ENCODE assay signal across 1 cellular context in genomic region chr3:171788546-171789351, GRCh38.
A peak's percentile ranks its signal among the peaks of the same experiment; 100 is the strongest.
TF ChIP-seq lines count a peak whose summit lies in the region.

No MANE protein-coding gene starts in this region.

TF ChIP-seq in HepG2, 621 proteins besides CTCF, POLR2A, EP300 and RAD21:
- TF ChIP-seq HMGXB4 (CRISPR knock-in tag; IDR thresholded peaks at IDR 0.05; ENCODE audit: borderline replicate concordance in 1 of 2, low read depth in 1 of 2) = no peak
- TF ChIP-seq SNAPC4 (CRISPR knock-in tag; IDR thresholded peaks at IDR 0.05) = no peak
- peak; percentile 28; the same call in 1 of the 2 replicates for TF ChIP-seq ISL2 (CRISPR knock-in tag; IDR thresholded peaks at IDR 0.05)
- TF ChIP-seq MBD4 (IDR thresholded peaks at IDR 0.05; ENCODE audit: borderline replicate concordance, low read length) = 0 out of 2 replicates have a peak, but pooled peaks have one; percentile 14
- peak; percentile 96 for TF ChIP-seq ZNF644 (CRISPR knock-in tag; IDR thresholded peaks at IDR 0.05; ENCODE audit: low read depth)
- TF ChIP-seq RXRA (CRISPR knock-in tag; IDR thresholded peaks at IDR 0.05) = no peak; the same call in 1 of the 2 replicates
- TF ChIP-seq, protein P1, sequence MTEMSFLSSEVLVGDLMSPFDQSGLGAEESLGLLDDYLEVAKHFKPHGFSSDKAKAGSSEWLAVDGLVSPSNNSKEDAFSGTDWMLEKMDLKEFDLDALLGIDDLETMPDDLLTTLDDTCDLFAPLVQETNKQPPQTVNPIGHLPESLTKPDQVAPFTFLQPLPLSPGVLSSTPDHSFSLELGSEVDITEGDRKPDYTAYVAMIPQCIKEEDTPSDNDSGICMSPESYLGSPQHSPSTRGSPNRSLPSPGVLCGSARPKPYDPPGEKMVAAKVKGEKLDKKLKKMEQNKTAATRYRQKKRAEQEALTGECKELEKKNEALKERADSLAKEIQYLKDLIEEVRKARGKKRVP (CRISPR knock-in tag; IDR thresholded peaks at IDR 0.05) = 0 out of 4 replicates have a peak, but pooled peaks of 1 of the 2 experiments have one; percentile 13
- TF ChIP-seq ZNF7 (CRISPR knock-in tag; IDR thresholded peaks at IDR 0.05) = peak; percentile 75
- peak; percentile 49; the same call in 1 of the 2 replicates for TF ChIP-seq EHMT2 (IDR thresholded peaks at IDR 0.05; ENCODE audit: borderline replicate concordance, low read depth, low read length)
- no peak for TF ChIP-seq GZF1 (CRISPR knock-in tag; IDR thresholded peaks at IDR 0.05)
- TF ChIP-seq SALL1 (CRISPR knock-in tag; IDR thresholded peaks at IDR 0.05) = 0 out of 2 replicates have a peak, but pooled peaks have one; percentile 11
- peak; percentile 8; the same call in 1 of the 2 replicates for TF ChIP-seq FOXA3 (CRISPR knock-in tag; IDR thresholded peaks at IDR 0.05)
- peak; percentile 49 for TF ChIP-seq CEBPG (CRISPR knock-in tag; IDR thresholded peaks at IDR 0.05)
- peak; percentile 70 for TF ChIP-seq BCL6 (CRISPR knock-in tag; IDR thresholded peaks at IDR 0.05)
- no peak for TF ChIP-seq STAT6 (CRISPR knock-in tag; IDR thresholded peaks at IDR 0.05; ENCODE audit: borderline replicate concordance)
- TF ChIP-seq XRCC5 (optimal IDR thresholded peaks at IDR 0.05; ENCODE audit: low read length) = peak; percentile 41
- peak; percentile 47; the same call in 1 of the 2 replicates for TF ChIP-seq ZMYM2 (CRISPR knock-in tag; IDR thresholded peaks at IDR 0.05)
- TF ChIP-seq, protein P2, sequence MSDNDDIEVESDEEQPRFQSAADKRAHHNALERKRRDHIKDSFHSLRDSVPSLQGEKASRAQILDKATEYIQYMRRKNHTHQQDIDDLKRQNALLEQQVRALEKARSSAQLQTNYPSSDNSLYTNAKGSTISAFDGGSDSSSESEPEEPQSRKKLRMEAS (IDR thresholded peaks at IDR 0.05) = peak; percentile 20; the same call in 1 of the 2 replicates
- peak; percentile 56 for TF ChIP-seq RBM22 (optimal IDR thresholded peaks at IDR 0.05; ENCODE audit: low read length)
- TF ChIP-seq SSRP1 (CRISPR knock-in tag; IDR thresholded peaks at IDR 0.05) = 0 out of 2 replicates have a peak, but pooled peaks have one; percentile 56
- peak; percentile 38; the same call in 1 of the 2 replicates for TF ChIP-seq CEBPB (IDR thresholded peaks at IDR 0.05; ENCODE audit: borderline replicate concordance, low read depth, low read length)
- no peak for TF ChIP-seq ZNF33B (CRISPR knock-in tag; IDR thresholded peaks at IDR 0.05)
- TF ChIP-seq SOX5 (CRISPR knock-in tag; IDR thresholded peaks at IDR 0.05; ENCODE audit: borderline replicate concordance) = peak; percentile 50; the same call in 1 of the 2 replicates
- peak; percentile 43; the same call in 1 of the 2 replicates for TF ChIP-seq RCOR2 (CRISPR knock-in tag; IDR thresholded peaks at IDR 0.05)
- TF ChIP-seq ZNF713 (CRISPR knock-in tag; IDR thresholded peaks at IDR 0.05) = no peak
- TF ChIP-seq HINFP (CRISPR knock-in tag; IDR thresholded peaks at IDR 0.05; ENCODE audit: low read depth) = no peak
- peak; percentile 32; the same call in 1 of the 2 replicates for TF ChIP-seq GATAD2A (CRISPR knock-in tag; IDR thresholded peaks at IDR 0.05)
- TF ChIP-seq HDAC1 (CRISPR knock-in tag; IDR thresholded peaks at IDR 0.05) = peak; percentile 37; the same call in 1 of the 2 replicates
- 0 out of 2 replicates have a peak, but pooled peaks have one; percentile 29 for TF ChIP-seq TBX2 (CRISPR knock-in tag; IDR thresholded peaks at IDR 0.05; ENCODE audit: borderline replicate concordance)
- no peak for TF ChIP-seq SOX6 (IDR thresholded peaks at IDR 0.05)
- TF ChIP-seq SOX6 (CRISPR knock-in tag; IDR thresholded peaks at IDR 0.05) = peak; percentile 62; the same call in 1 of the 2 replicates
- TF ChIP-seq FOXA1 (IDR thresholded peaks at IDR 0.05) = no peak
- 0 out of 2 replicates have a peak, but pooled peaks have one; percentile 27 for TF ChIP-seq FOXA1 (CRISPR knock-in tag; IDR thresholded peaks at IDR 0.05)
